21 cellular contexts compared by ENCODE assay signal in the genomic region with DNA sequence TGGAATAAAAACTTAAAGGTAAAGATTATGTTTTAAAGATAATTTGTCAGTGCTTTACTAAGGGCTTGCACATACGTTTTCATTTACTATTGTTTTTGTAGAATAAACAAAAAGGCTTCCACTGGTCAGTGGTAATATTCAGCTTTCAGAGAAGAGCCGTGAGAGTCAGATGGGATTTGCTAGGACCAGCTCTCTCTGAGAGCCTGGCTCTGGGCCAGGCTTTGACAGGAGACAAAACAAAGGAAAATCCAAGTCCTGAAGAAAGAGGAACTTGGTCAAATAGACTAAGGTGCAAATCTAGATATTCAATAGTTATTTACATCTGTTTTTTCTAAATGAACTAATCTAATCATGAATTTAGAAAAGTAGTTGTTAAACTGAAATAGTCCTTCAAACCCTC. TPM values are rescaled to one million over a fixed set of nuclear protein-coding genes. Genes with fewer than 3 reads are reported as not detected.
A peak's percentile ranks its signal among the peaks of the same experiment; 100 is the strongest.
DNase-seq lines count a peak whose midpoint lies in the region; ATAC-seq, FAIRE-seq and TF ChIP-seq lines count a peak whose summit lies in the region.
"Had no signal": no experiment of that assay in that cellular context is flagged by ENCODE, and none has a peak within 500 bp of the region (broad histone marks: within the 10 kb centered on the region; RNA-seq: fewer than 3 reads in every experiment).

No MANE protein-coding gene starts in this region.

- no peak overlapping the region for H3K4me3 Mint-ChIP-seq in immature natural killer cell
- H3K4me3 Mint-ChIP-seq: CD8-positive, alpha-beta T cell; HFFc6; natural killer cell treated with Interleukin-12 subunit alpha and Interleukin-12 subunit beta and Interleukin-15 and Interleukin-18, amount 100 ng/mL, for 72 hours had no signal

- peaks cover 8% of the 10 kb centered on the region for H3K4me1 ChIP-seq in BE2C
- H3K4me1 ChIP-seq: colonic mucosa, vagina had no signal

- H3K36me3 ChIP-seq in BE2C: peaks cover 6% of the 10 kb centered on the region
- H3K36me3 ChIP-seq: colonic mucosa, vagina had no signal

- DNase-seq in BE2C (peak; percentile 51), NCI-H2029 (lab: John Stamatoyannopoulos, UW) (peak; percentile 19), astrocyte of the hippocampus (ENCODE audit: low read depth, low spot score) (peak; percentile 70), frontal cortex (ENCODE audit: low spot score in 2 of 2) (no peak), NCI-H2171 (lab: John Stamatoyannopoulos, UW) (no peak), immature natural killer cell (no peak)
- DNase-seq: activated CD4-positive, alpha-beta T cell treated with anti-CD3 and anti-CD28 coated beads for 4 hours; activated CD8-positive, alpha-beta memory T cell treated with anti-CD3 and anti-CD28 coated beads, Interleukin-2, amount 50 U/mL, for 4 hours; CD8-positive, alpha-beta T cell; colonic mucosa; foreskin melanocyte; HFFc6; NCI-H526 treated with DMSO at 0.1 percent for 48 hours; PC-9; T1000 had no signal

- peaks cover 0 to 17% (median 5%) of the 10 kb centered on the region in 3 donors for H3K36me3 Mint-ChIP-seq in immature natural killer cell
- H3K36me3 Mint-ChIP-seq: natural killer cell treated with Interleukin-12 subunit alpha and Interleukin-12 subunit beta and Interleukin-15 and Interleukin-18, amount 100 ng/mL, for 72 hours had no signal

- H3K9me3 Mint-ChIP-seq in immature natural killer cell: no peaks in the 10 kb centered on the region
- H3K9me3 Mint-ChIP-seq: CD8-positive, alpha-beta T cell; HFFc6; natural killer cell treated with Interleukin-12 subunit alpha and Interleukin-12 subunit beta and Interleukin-15 and Interleukin-18, amount 100 ng/mL, for 72 hours had no signal

- no peaks in the 10 kb centered on the region for H3K4me1 Mint-ChIP-seq in immature natural killer cell

- H3K4me3 ChIP-seq in BE2C (ENCODE audit: low read depth, low read length): no peak overlapping the region
- H3K4me3 ChIP-seq: colonic mucosa, lung, PC-9, vagina had no signal

- FAIRE-seq in islet of Langerhans (lab: Jason Lieb, UNC) (peak; percentile 62), frontal cortex (lab: Jason Lieb, UNC) (no peak)

- no peaks in the 10 kb centered on the region for H3K9me3 ChIP-seq in BE2C
- H3K9me3 ChIP-seq: colonic mucosa, vagina had no signal

- no peak for TF ChIP-seq CTCF in BE2C (IDR thresholded peaks at IDR 0.05; ENCODE audit: low read depth, low read length)

- no peak for ATAC-seq in GM21528 (IDR thresholded peaks at IDR 0.05; ENCODE audit: low FRiP score, unreplicated experiment)
- ATAC-seq: CD8-positive, alpha-beta T cell; natural killer cell treated with Interleukin-12 subunit alpha and Interleukin-12 subunit beta and Interleukin-15 and Interleukin-18, amount 100 ng/mL, for 72 hours had no signal

- no peak overlapping the region for H3K27ac Mint-ChIP-seq in immature natural killer cell
- H3K27ac Mint-ChIP-seq: CD8-positive, alpha-beta T cell; HFFc6; natural killer cell treated with Interleukin-12 subunit alpha and Interleukin-12 subunit beta and Interleukin-15 and Interleukin-18, amount 100 ng/mL, for 72 hours; progenitor cell of endocrine pancreas had no signal

- no peaks in the 10 kb centered on the region for H3K27me3 Mint-ChIP-seq in immature natural killer cell (ENCODE audit: low read depth in 3 of 3)
- H3K27me3 Mint-ChIP-seq: natural killer cell treated with Interleukin-12 subunit alpha and Interleukin-12 subunit beta and Interleukin-15 and Interleukin-18, amount 100 ng/mL, for 72 hours; progenitor cell of endocrine pancreas had no signal

- no peaks in the 10 kb centered on the region for H3K27me3 ChIP-seq in BE2C
- H3K27me3 ChIP-seq: colonic mucosa, vagina had no signal

RNA-seq across cellular contexts. Expression of gene FILIP1L, which starts 54.9 kb away (rescaled TPM):
- 4.7 TPM for polyA plus RNA-seq in BE2C (2012; ENCODE audit: insufficient read depth, insufficient read length, low read depth)
- 1.2 TPM for total RNA-seq in frontal cortex
- polyA plus RNA-seq in immature natural killer cell: under 1 TPM in 1 of 3 donors, not detected in 2; 0.09 TPM

Comparison
In these comparisons a context has a peak if more than half of its experiments do, and no peak if none do; other contexts are left out.
1. DNase-seq: peak in BE2C (single experiment), NCI-H2029 (single experiment) and astrocyte of the hippocampus (single experiment); none in frontal cortex (0 of 2), NCI-H2171 (single experiment) and immature natural killer cell (0 of 3).